ENCODE assay signal across 10 cellular contexts in the genomic region with DNA sequence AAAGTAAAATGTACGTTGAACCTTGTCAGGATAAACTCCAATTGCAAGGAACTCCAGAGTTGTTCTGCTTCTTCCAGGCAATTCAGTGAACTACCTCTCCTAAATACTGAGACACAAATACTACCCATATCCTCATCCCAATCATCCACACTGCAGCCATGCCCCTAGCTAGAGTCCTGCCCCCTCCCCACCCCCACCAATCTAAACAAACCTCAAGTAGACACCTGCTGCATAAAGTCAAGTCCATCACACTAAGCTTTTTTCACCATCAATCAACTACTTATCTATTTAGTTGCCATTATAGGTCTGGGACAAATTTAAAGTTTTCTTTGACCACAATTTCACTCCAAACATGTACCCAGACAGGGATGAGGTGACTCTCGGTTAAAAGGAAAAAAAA.
DNase-seq lines count a peak whose midpoint lies in the region; ATAC-seq and TF ChIP-seq lines count a peak whose summit lies in the region.
"Had no signal": no experiment of that assay in that cellular context is flagged by ENCODE, and none has a peak within 500 bp of the region (broad histone marks: within the 10 kb centered on the region; RNA-seq: fewer than 3 reads in every experiment).

No MANE protein-coding gene starts in this region.

- DNase-seq in NCI-H1417 (lab: John Stamatoyannopoulos, UW) = peak; percentile 6 to 55 (median 11)
- DNase-seq in NCI-H1417 treated with DMSO at 0.1 percent for 48 hours (lab: John Stamatoyannopoulos, UW) = no peak
- DNase-seq in right atrium auricular region (ENCODE audit: low spot score) = no peak
- DNase-seq in stomach = no peak
- no peak for DNase-seq in GM10248 (ENCODE audit: extremely low spot score)
- no peak for DNase-seq in kidney tubule cell (ENCODE audit: low spot score)
- DNase-seq: activated CD8-positive, alpha-beta memory T cell treated with anti-CD3 and anti-CD28 coated beads for 24 hours had no signal

- WGBS in stomach, 5 donors = 42 to 50% (median 48%) methylated on average over 2 of the region's 2 CpGs

- H3K4me1 ChIP-seq in right atrium auricular region (peaks cover 0 to 55% of the 10 kb centered on the region in 2 donors), stomach (peaks cover 13 to 54% (median 41%) of the 10 kb centered on the region in 4 donors)

- TF ChIP-seq EP300 in stomach (IDR thresholded peaks at IDR 0.05) = no peak

- H3K27ac ChIP-seq in right atrium auricular region = peak overlapping the region; percentile 41 to 54
- H3K27ac ChIP-seq in stomach = peak overlapping the region in 4 of 5 donors; percentile 47 to 72 (median 58)
- H3K27ac ChIP-seq: epithelial cell of prostate had no signal

- H3K4me3 ChIP-seq in WI38 (ENCODE audit: low read depth, low read length) (peak overlapping the region; percentile 32), right atrium auricular region (peak overlapping the region in 1 of 2 donors; percentile 23), stomach (peak overlapping the region; percentile 14 to 31 (median 17))

- no peaks in the 10 kb centered on the region for H3K27me3 ChIP-seq in right atrium auricular region
- no peaks in the 10 kb centered on the region for H3K27me3 ChIP-seq in stomach

- no peak for TF ChIP-seq POLR2A in stomach (IDR thresholded peaks at IDR 0.05)

- no peak for TF ChIP-seq CTCF in WI38 (IDR thresholded peaks at IDR 0.05; ENCODE audit: low read depth, low read length)
- no peak for TF ChIP-seq CTCF in right atrium auricular region (IDR thresholded peaks at IDR 0.05)
- no peak for TF ChIP-seq CTCF in stomach (IDR thresholded peaks at IDR 0.05)
- no peak for TF ChIP-seq CTCF in GM10248 (IDR thresholded peaks at IDR 0.05; ENCODE audit: control extremely low read depth, extremely low read depth, low read depth, missing control alignments)

- H3K36me3 ChIP-seq in right atrium auricular region = no peaks in the 10 kb centered on the region
- H3K36me3 ChIP-seq in stomach = peaks cover 7 to 13% (median 12%) of the 10 kb centered on the region in 4 donors

- H3K9me3 ChIP-seq in right atrium auricular region (no peaks in the 10 kb centered on the region), stomach (no peaks in the 10 kb centered on the region)

- CTCF ChIA-PET in GM10248 (lab: Yijun Ruan, JAX) = interaction anchor here (1.0 to 2.0 kb wide), 7 partner anchors 8 to 176 kb away, joined by 3 to 6 read pairs (median 4); no protein-coding TSS in a partner anchor

- intact Hi-C loops in stomach (cut with DNase I; ENCODE audit: low total_unique reads) = no loop called here

- no peak for ATAC-seq in GM18517 (IDR thresholded peaks at IDR 0.05; ENCODE audit: unreplicated experiment)

- POLR2A ChIA-PET in GM10248 (lab: Yijun Ruan, JAX) = no interaction called here

Comparison
In these comparisons a context has a peak if more than half of its experiments do, and no peak if none do; other contexts are left out.
1. DNase-seq: peak in NCI-H1417 (3 of 3); none in NCI-H1417 treated with DMSO at 0.1 percent for 48 hours (single experiment), right atrium auricular region (single experiment), stomach (single experiment), GM10248 (single experiment) and kidney tubule cell (single experiment).